In the genomic region with DNA sequence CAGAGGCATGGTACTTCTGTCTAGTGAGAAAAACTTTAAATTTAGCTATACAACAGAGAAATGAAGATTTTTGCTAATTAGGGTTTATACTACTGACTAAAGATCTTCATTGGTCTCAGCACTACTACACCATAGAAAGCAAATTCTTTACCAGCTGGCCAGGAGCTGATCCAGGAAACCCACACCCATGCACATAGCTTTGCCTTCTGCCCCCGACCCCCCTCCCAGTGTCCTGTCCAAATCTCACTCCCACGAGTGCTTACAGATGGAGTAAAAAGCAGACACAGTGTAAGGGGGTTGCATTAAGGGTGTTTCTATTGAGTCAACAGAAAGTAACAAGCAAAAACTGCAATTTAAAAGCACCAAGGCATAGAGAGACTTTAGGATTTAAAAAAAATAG, we compare ENCODE assay signal across 26 cellular contexts.
"Had no signal": no experiment of that assay in that cellular context is flagged by ENCODE, and none has a peak within 500 bp of the region (broad histone marks: within the 10 kb centered on the region; RNA-seq: fewer than 3 reads in every experiment).

No MANE protein-coding gene starts in this region.

- H3K4me1 ChIP-seq: breast epithelium, gastrocnemius medialis, lower lobe of right lung, right atrium auricular region, transverse colon had no signal

- DNase-seq: activated CD4-positive, alpha-beta memory T cell treated with anti-CD3 and anti-CD28 coated beads, Interleukin-2, amount 10 ng/mL, durations not matched to agents 7 days and 5 days; activated CD4-positive, alpha-beta T cell treated with anti-CD3 and anti-CD28 coated beads, Interleukin-2, amount 10 ng/mL, durations not matched to agents 24 days and 14 days; activated CD8-positive, alpha-beta memory T cell treated with anti-CD3 and anti-CD28 coated beads, Interleukin-2, amount 50 U/mL, for 48 hours; activated gamma-delta T cell treated with Interleukin-2 at 50 U/mL for 16 hours; activated naive CD4-positive, alpha-beta T cell treated with anti-CD3 and anti-CD28 coated beads, Interleukin-2, amount 50 U/mL, for 16 hours; activated T-cell treated with anti-CD3 and anti-CD28 coated beads, Interleukin-2, amount 50 U/mL, for 24 hours; amygdala; dorsolateral prefrontal cortex; effector memory CD4-positive, alpha-beta T cell; gastrocnemius medialis; hippocampal formation; left colon; lower lobe of right lung; mesenchymal stem cell; naive thymus-derived CD8-positive, alpha-beta T cell; occipital lobe; spleen; stimulated activated naive CD4-positive, alpha-beta T cell; SW 1271; T-helper 9 cell; transverse colon had no signal

- H3K27ac ChIP-seq: breast epithelium, coronary artery, dorsolateral prefrontal cortex, gastrocnemius medialis, lower lobe of right lung, right atrium auricular region, spleen, transverse colon, VCaP had no signal

- H3K27me3 ChIP-seq: breast epithelium, dorsolateral prefrontal cortex, gastrocnemius medialis, right atrium auricular region, spleen, transverse colon had no signal

- H2AFZ ChIP-seq: parathyroid adenoma had no signal

- H3K9ac ChIP-seq: parathyroid adenoma had no signal

- H3K36me3 ChIP-seq: breast epithelium, gastrocnemius medialis, lower lobe of right lung, right atrium auricular region, spleen, transverse colon had no signal

- H3K9me3 ChIP-seq: breast epithelium, gastrocnemius medialis, lower lobe of right lung, right atrium auricular region, spleen, transverse colon had no signal

- H3K79me2 ChIP-seq: parathyroid adenoma had no signal

- H3K4me3 ChIP-seq: breast epithelium, coronary artery, dorsolateral prefrontal cortex, gastrocnemius medialis, lower lobe of right lung, right atrium auricular region, spleen, transverse colon had no signal
